In the genomic region with DNA sequence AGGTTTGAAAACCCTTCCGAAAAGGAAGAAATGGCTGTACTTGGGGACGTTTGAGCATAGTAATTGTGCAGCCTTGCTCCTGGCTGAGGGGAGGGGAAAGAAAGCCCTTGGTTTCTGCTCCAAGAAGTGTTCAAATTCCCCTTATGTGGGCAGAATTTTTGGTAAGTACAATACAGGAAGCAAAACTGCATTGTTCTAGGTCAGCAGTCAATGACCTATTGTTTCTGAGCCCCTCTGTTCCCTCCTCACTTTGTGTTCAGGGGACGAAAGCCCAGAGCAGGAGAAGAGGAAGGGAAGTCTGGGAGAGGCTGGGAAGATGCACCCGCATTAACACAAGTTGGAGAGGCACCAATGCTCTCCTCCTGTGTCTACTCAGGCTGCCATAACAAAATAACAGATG, we compare ENCODE assay signal across 11 cellular contexts. TPM values are rescaled to one million over a fixed set of nuclear protein-coding genes. Genes with fewer than 3 reads are reported as not detected.
A peak's percentile ranks its signal among the peaks of the same experiment; 100 is the strongest.
DNase-seq lines count a peak whose midpoint lies in the region; ATAC-seq and TF ChIP-seq lines count a peak whose summit lies in the region.
"Had no signal": no experiment of that assay in that cellular context is flagged by ENCODE, and none has a peak within 500 bp of the region (broad histone marks: within the 10 kb centered on the region; RNA-seq: fewer than 3 reads in every experiment).

No MANE protein-coding gene starts in this region.

- H3K4me3 ChIP-seq in skeletal muscle satellite cell (ENCODE audit: low read length) = no peak overlapping the region
- no peak overlapping the region for H3K4me3 ChIP-seq in foreskin fibroblast (ENCODE audit: low read depth in 1 of 2, low read length in 2 of 2)
- no peak overlapping the region for H3K4me3 ChIP-seq in psoas muscle
- H3K4me3 ChIP-seq: pancreas had no signal

- H3K9me3 ChIP-seq in skeletal muscle satellite cell (replicated peaks; ENCODE audit: low read length) = no peaks in the 10 kb centered on the region
- H3K9me3 ChIP-seq in psoas muscle = no peaks in the 10 kb centered on the region
- H3K9me3 ChIP-seq: pancreas had no signal

- no peaks in the 10 kb centered on the region for H3K27me3 ChIP-seq in skeletal muscle satellite cell (ENCODE audit: control insufficient read depth, insufficient read depth, low read length)
- H3K27me3 ChIP-seq in psoas muscle (ENCODE audit: insufficient read depth in 3 of 3, low read length in 2 of 3) = peaks cover 1 to 8% (median 7%) of the 10 kb centered on the region in 3 donors

- no peak overlapping the region for H3K9ac ChIP-seq in skeletal muscle satellite cell (ENCODE audit: low read depth, low read length)

- intact Hi-C loops in psoas muscle (cut with DNase I) = no loop called here

- 57 to 62% (median 59%) methylated on average over 4 of the region's 4 CpGs for WGBS in psoas muscle, 3 donors

- peak; percentile 29 for ATAC-seq in GM19035 (IDR thresholded peaks at IDR 0.05; ENCODE audit: unreplicated experiment)
- peak; percentile 31 for ATAC-seq in HG02623 (IDR thresholded peaks at IDR 0.05; ENCODE audit: unreplicated experiment)
- no peak for ATAC-seq in psoas muscle

- H3K27ac ChIP-seq in psoas muscle = no peak overlapping the region

- H3K4me2 ChIP-seq in skeletal muscle satellite cell (ENCODE audit: low read length) = peak overlapping the region; percentile 53

- peaks cover 53% of the 10 kb centered on the region for H3K4me1 ChIP-seq in skeletal muscle satellite cell (ENCODE audit: control insufficient read depth, insufficient read depth, low read length)
- no peaks in the 10 kb centered on the region for H3K4me1 ChIP-seq in psoas muscle
- H3K4me1 ChIP-seq: pancreas had no signal

- DNase-seq in MV-4-11 (lab: John Stamatoyannopoulos, UW) (peak; percentile 4), foreskin fibroblast (no peak), psoas muscle (no peak)
- no peak for DNase-seq in activated naive CD4-positive, alpha-beta T cell (lab: John Stamatoyannopoulos, UW)
- DNase-seq in activated effector memory CD4-positive, alpha-beta T cell treated with Interleukin-2 at 50 U/mL for 16 hours = no peak
- DNase-seq: activated T-cell treated with anti-CD3 and anti-CD28 coated beads, Interleukin-2, amount 50 U/mL, for 1 hour; NCI-H69; pancreas had no signal

- no peak for TF ChIP-seq CTCF in foreskin fibroblast (IDR thresholded peaks at IDR 0.05; ENCODE audit: low read depth, low read length)
- TF ChIP-seq CTCF in psoas muscle (IDR thresholded peaks at IDR 0.05) = no peak

- H3K36me3 ChIP-seq in skeletal muscle satellite cell (ENCODE audit: insufficient read depth, low read length) (peaks cover 20% of the 10 kb centered on the region), psoas muscle (ENCODE audit: insufficient read depth in 1 of 2, low read depth in 1 of 2) (no peaks in the 10 kb centered on the region)
- H3K36me3 ChIP-seq: pancreas had no signal

RNA-seq across cellular contexts. Expression of a gene that starts 11.9 kb away (rescaled TPM):
- total RNA-seq in skeletal muscle satellite cell (2012; rRNA removed) = 57.0 and 75.8 TPM in 2 replicates
- 1 to 10 TPM in 3 of 4 donors, under 1 TPM in 1; 0.67 to 1.9 (median 1.1) TPM for total RNA-seq in psoas muscle
- 1 to 10 TPM in 1 of 3 donors, under 1 TPM in 2; 0.64 to 1.2 (median 0.73) TPM for polyA plus RNA-seq in psoas muscle

Comparison
In these comparisons a context has a peak if more than half of its experiments do, and no peak if none do; other contexts are left out.
1. ATAC-seq: peak in GM19035 (single experiment) and HG02623 (single experiment); none in psoas muscle (0 of 4).